Comparison of ENCODE assay signal across 9 cellular contexts in genomic region chr17:28684963-28685362, GRCh38. TPM values are rescaled to one million over a fixed set of nuclear protein-coding genes. Genes with fewer than 3 reads are reported as not detected.
DNase-seq lines count a peak whose midpoint lies in the region; TF ChIP-seq lines count a peak whose summit lies in the region.
"Had no signal": no experiment of that assay in that cellular context is flagged by ENCODE, and none has a peak within 500 bp of the region (broad histone marks: within the 10 kb centered on the region; RNA-seq: fewer than 3 reads in every experiment).

No MANE protein-coding gene starts in this region.

- CTCF ChIA-PET in activated CD4-positive, alpha-beta memory T cell treated with anti-CD3 and anti-CD28 coated beads for 36 hours (lab: Charles Lee): no interaction called here

- DNase-seq in EH (ENCODE audit: low read depth) (peak; percentile 66), NCI-H526 treated with DMSO at 0.1 percent for 48 hours (lab: John Stamatoyannopoulos, UW) (peak; percentile 14), erythroblast (lab: John Stamatoyannopoulos, UW) (peak; percentile 31 to 40), AG20443 (ENCODE audit: low spot score) (no peak), NCI-H774 (lab: John Stamatoyannopoulos, UW) (no peak), NCI-H2081 treated with DMSO at 0.1 percent for 48 hours (lab: John Stamatoyannopoulos, UW) (no peak)
- no peak for DNase-seq in activated CD4-positive, alpha-beta memory T cell treated with anti-CD3 and anti-CD28 coated beads for 36 hours

- peak overlapping the region; percentile 12 for H3K27ac ChIP-seq in parathyroid adenoma
- H3K27ac ChIP-seq: ascending aorta had no signal

- H3K4me1 Mint-ChIP-seq in activated CD4-positive, alpha-beta memory T cell treated with anti-CD3 and anti-CD28 coated beads for 36 hours (ENCODE audit: low read depth): no peaks in the 10 kb centered on the region

- no peak overlapping the region for H3K4me3 ChIP-seq in parathyroid adenoma (ENCODE audit: low read depth, low read length)
- H3K4me3 ChIP-seq: ascending aorta had no signal

- H3K9ac ChIP-seq in parathyroid adenoma: no peak overlapping the region

- no peaks in the 10 kb centered on the region for H3K4me1 ChIP-seq in parathyroid adenoma
- H3K4me1 ChIP-seq: ascending aorta had no signal

- H3K79me2 ChIP-seq in parathyroid adenoma: peaks cover 2% of the 10 kb centered on the region

- H3K4me2 ChIP-seq in parathyroid adenoma (ENCODE audit: low read length): no peak overlapping the region

- H3K36me3 ChIP-seq in parathyroid adenoma (ENCODE audit: control insufficient read depth, insufficient read depth, low read length): no peaks in the 10 kb centered on the region

- POLR2A ChIA-PET in activated CD4-positive, alpha-beta memory T cell treated with anti-CD3 and anti-CD28 coated beads for 36 hours (lab: Charles Lee): no interaction called here

- no peaks in the 10 kb centered on the region for H3K27me3 ChIP-seq in parathyroid adenoma (ENCODE audit: control insufficient read depth, insufficient read depth, low read length)
- H3K27me3 ChIP-seq: ascending aorta had no signal

- no peak overlapping the region for H3K27ac Mint-ChIP-seq in activated CD4-positive, alpha-beta memory T cell treated with anti-CD3 and anti-CD28 coated beads for 36 hours

- TF ChIP-seq POLR2A in erythroblast (IDR thresholded peaks at IDR 0.05; ENCODE audit: low read length): no peak

- H3K27me3 Mint-ChIP-seq in activated CD4-positive, alpha-beta memory T cell treated with anti-CD3 and anti-CD28 coated beads for 36 hours: no peaks in the 10 kb centered on the region

- H2AFZ ChIP-seq in parathyroid adenoma: no peak overlapping the region

- H3K9me3 ChIP-seq in parathyroid adenoma (ENCODE audit: control insufficient read depth, low read length): no peaks in the 10 kb centered on the region
- H3K9me3 ChIP-seq: ascending aorta had no signal

- peaks cover 74% of the 10 kb centered on the region for H3K36me3 Mint-ChIP-seq in activated CD4-positive, alpha-beta memory T cell treated with anti-CD3 and anti-CD28 coated beads for 36 hours

- intact Hi-C loops in activated CD4-positive, alpha-beta memory T cell treated with anti-CD3 and anti-CD28 coated beads for 36 hours (cut with micrococcal nuclease): no loop called here

- H3K9me3 Mint-ChIP-seq in activated CD4-positive, alpha-beta memory T cell treated with anti-CD3 and anti-CD28 coated beads for 36 hours: no peaks in the 10 kb centered on the region

- peak; percentile 64 for TF ChIP-seq CTCF in parathyroid adenoma (IDR thresholded peaks at IDR 0.05)

- no peak overlapping the region for H3K4me3 Mint-ChIP-seq in activated CD4-positive, alpha-beta memory T cell treated with anti-CD3 and anti-CD28 coated beads for 36 hours

RNA-seq across cellular contexts. Expression of gene SUPT6H, which starts 23.0 kb away (rescaled TPM):
- 10 to 100 TPM; 59.4 to 65.9 TPM for total RNA-seq in activated CD4-positive, alpha-beta memory T cell treated with anti-CD3 and anti-CD28 coated beads for 36 hours

RNA-seq across cellular contexts. Expression of gene SDF2, which starts 23.3 kb away (rescaled TPM):
- total RNA-seq in activated CD4-positive, alpha-beta memory T cell treated with anti-CD3 and anti-CD28 coated beads for 36 hours: 10 to 100 TPM; 38.4 to 43.5 TPM

RNA-seq across cellular contexts. Expression of gene PROCA1, which starts 26.7 kb away (rescaled TPM):
- total RNA-seq in activated CD4-positive, alpha-beta memory T cell treated with anti-CD3 and anti-CD28 coated beads for 36 hours: 1 to 10 TPM; 4.5 TPM

RNA-seq across cellular contexts. Expression of gene RAB34, which starts 32.7 kb away (rescaled TPM):
- total RNA-seq in activated CD4-positive, alpha-beta memory T cell treated with anti-CD3 and anti-CD28 coated beads for 36 hours: 1 to 10 TPM; 4.9 to 6.6 TPM

RNA-seq across cellular contexts. Expression of gene RPL23A, which starts 34.8 kb away (rescaled TPM):
- total RNA-seq in activated CD4-positive, alpha-beta memory T cell treated with anti-CD3 and anti-CD28 coated beads for 36 hours: 1,000 to 10,000 TPM; 2,357 to 2,419 TPM

Comparison
In these comparisons a context has a peak if more than half of its experiments do, and no peak if none do; other contexts are left out.
1. DNase-seq: peak in EH (single experiment), NCI-H526 treated with DMSO at 0.1 percent for 48 hours (single experiment) and erythroblast (2 of 2); none in AG20443 (single experiment), activated CD4-positive, alpha-beta memory T cell treated with anti-CD3 and anti-CD28 coated beads for 36 hours (single experiment), NCI-H774 (single experiment) and NCI-H2081 treated with DMSO at 0.1 percent for 48 hours (single experiment).